In genomic region chrX:118550792-118551191, GRCh38 we compare ENCODE assay signal across 15 cellular contexts. TPM values are rescaled to one million over a fixed set of nuclear protein-coding genes. Genes with fewer than 3 reads are reported as not detected.
DNase-seq lines count a peak whose midpoint lies in the region; ATAC-seq lines count a peak whose summit lies in the region.
"Had no signal": no experiment of that assay in that cellular context is flagged by ENCODE, and none has a peak within 500 bp of the region (broad histone marks: within the 10 kb centered on the region; RNA-seq: fewer than 3 reads in every experiment).

No MANE protein-coding gene starts in this region.

- H3K9me3 Mint-ChIP-seq in stimulated activated naive CD8-positive, alpha-beta T cell treated with anti-CD3 and anti-CD28 coated beads, Interleukin-15, Interleukin-2, amounts not matched to agents 100 ng/mL and 50 ng/mL, for 24 hours: no peaks in the 10 kb centered on the region
- H3K9me3 Mint-ChIP-seq in activated T-helper 1 cell treated with anti-CD3 and anti-CD28 coated beads, Interleukin-12 subunit alpha, Interleukin-12 subunit beta, Interleukin-2, Interleukin-4 antibody, amounts not matched to agents 30 ng/mL and 10 ng/mL and 1 ng/mL, durations not matched to agents 14 hours and 24 hours and 36 hours: no peaks in the 10 kb centered on the region
- H3K9me3 Mint-ChIP-seq in activated CD8-positive, alpha-beta memory T cell treated with anti-CD3 and anti-CD28 coated beads, Interleukin-2, amount 10 ng/mL, durations not matched to agents 7 days and 5 days (ENCODE audit: low read depth): no peaks in the 10 kb centered on the region
- H3K9me3 Mint-ChIP-seq: IgD-negative memory B cell had no signal

- peak overlapping the region; percentile 32 for H3K27ac Mint-ChIP-seq in stimulated activated naive CD8-positive, alpha-beta T cell treated with anti-CD3 and anti-CD28 coated beads, Interleukin-15, Interleukin-2, amounts not matched to agents 100 ng/mL and 50 ng/mL, for 24 hours
- H3K27ac Mint-ChIP-seq in activated T-helper 1 cell treated with anti-CD3 and anti-CD28 coated beads, Interleukin-12 subunit alpha, Interleukin-12 subunit beta, Interleukin-2, Interleukin-4 antibody, amounts not matched to agents 30 ng/mL and 10 ng/mL and 1 ng/mL, durations not matched to agents 14 hours and 24 hours and 36 hours: peak overlapping the region; percentile 31
- H3K27ac Mint-ChIP-seq in activated CD8-positive, alpha-beta memory T cell treated with anti-CD3 and anti-CD28 coated beads, Interleukin-2, amount 10 ng/mL, durations not matched to agents 7 days and 5 days: no peak overlapping the region
- H3K27ac Mint-ChIP-seq: IgD-negative memory B cell had no signal

- ATAC-seq in stimulated activated naive CD8-positive, alpha-beta T cell treated with anti-CD3 and anti-CD28 coated beads, Interleukin-15, Interleukin-2, amounts not matched to agents 100 U/mL and 50 U/mL, for 24 hours: no peak
- no peak for ATAC-seq in GM18517 (IDR thresholded peaks at IDR 0.05; ENCODE audit: unreplicated experiment)
- no peak for ATAC-seq in activated CD8-positive, alpha-beta memory T cell treated with anti-CD3 and anti-CD28 coated beads, Interleukin-2, amount 10 ng/mL, durations not matched to agents 7 days and 5 days

- H3K36me3 Mint-ChIP-seq in stimulated activated naive CD8-positive, alpha-beta T cell treated with anti-CD3 and anti-CD28 coated beads, Interleukin-15, Interleukin-2, amounts not matched to agents 100 ng/mL and 50 ng/mL, for 24 hours (ENCODE audit: low read depth): peaks cover 29% of the 10 kb centered on the region
- H3K36me3 Mint-ChIP-seq in activated T-helper 1 cell treated with anti-CD3 and anti-CD28 coated beads, Interleukin-12 subunit alpha, Interleukin-12 subunit beta, Interleukin-2, Interleukin-4 antibody, amounts not matched to agents 30 ng/mL and 10 ng/mL and 1 ng/mL, durations not matched to agents 14 hours and 24 hours and 36 hours (ENCODE audit: low read depth): peaks cover 10% of the 10 kb centered on the region
- H3K36me3 Mint-ChIP-seq in activated CD8-positive, alpha-beta memory T cell treated with anti-CD3 and anti-CD28 coated beads, Interleukin-2, amount 10 ng/mL, durations not matched to agents 7 days and 5 days: peaks cover 30% of the 10 kb centered on the region
- H3K36me3 Mint-ChIP-seq: IgD-negative memory B cell had no signal

- H3K4me3 Mint-ChIP-seq in stimulated activated naive CD8-positive, alpha-beta T cell treated with anti-CD3 and anti-CD28 coated beads, Interleukin-15, Interleukin-2, amounts not matched to agents 100 ng/mL and 50 ng/mL, for 24 hours: no peak overlapping the region
- H3K4me3 Mint-ChIP-seq in activated T-helper 1 cell treated with anti-CD3 and anti-CD28 coated beads, Interleukin-12 subunit alpha, Interleukin-12 subunit beta, Interleukin-2, Interleukin-4 antibody, amounts not matched to agents 30 ng/mL and 10 ng/mL and 1 ng/mL, durations not matched to agents 14 hours and 24 hours and 36 hours: no peak overlapping the region
- H3K4me3 Mint-ChIP-seq in activated CD8-positive, alpha-beta memory T cell treated with anti-CD3 and anti-CD28 coated beads, Interleukin-2, amount 10 ng/mL, durations not matched to agents 7 days and 5 days: no peak overlapping the region
- H3K4me3 Mint-ChIP-seq: IgD-negative memory B cell had no signal

- no peaks in the 10 kb centered on the region for H3K27me3 Mint-ChIP-seq in stimulated activated naive CD8-positive, alpha-beta T cell treated with anti-CD3 and anti-CD28 coated beads, Interleukin-15, Interleukin-2, amounts not matched to agents 100 ng/mL and 50 ng/mL, for 24 hours
- H3K27me3 Mint-ChIP-seq in activated T-helper 1 cell treated with anti-CD3 and anti-CD28 coated beads, Interleukin-12 subunit alpha, Interleukin-12 subunit beta, Interleukin-2, Interleukin-4 antibody, amounts not matched to agents 30 ng/mL and 10 ng/mL and 1 ng/mL, durations not matched to agents 14 hours and 24 hours and 36 hours (ENCODE audit: insufficient read depth): no peaks in the 10 kb centered on the region
- no peaks in the 10 kb centered on the region for H3K27me3 Mint-ChIP-seq in activated CD8-positive, alpha-beta memory T cell treated with anti-CD3 and anti-CD28 coated beads, Interleukin-2, amount 10 ng/mL, durations not matched to agents 7 days and 5 days
- H3K27me3 Mint-ChIP-seq: IgD-negative memory B cell had no signal

- H3K4me3 ChIP-seq in MG63: no peak overlapping the region
- H3K4me3 ChIP-seq: colonic mucosa, left ventricle myocardium inferior, PC-9 had no signal

- intact Hi-C loops in activated T-helper 1 cell treated with anti-CD3 and anti-CD28 coated beads, Interleukin-12 subunit alpha, Interleukin-12 subunit beta, Interleukin-2, Interleukin-4 antibody, amounts not matched to agents 30 ng/mL and 10 ng/mL and 1 ng/mL, durations not matched to agents 14 hours and 24 hours and 36 hours (cut with micrococcal nuclease): no loop called here

- no peaks in the 10 kb centered on the region for H3K9me3 ChIP-seq in MG63
- H3K9me3 ChIP-seq: Caco-2, colonic mucosa, left ventricle myocardium inferior had no signal

- CTCF ChIA-PET in activated CD8-positive, alpha-beta memory T cell treated with anti-CD3 and anti-CD28 coated beads, Interleukin-2, amount 10 ng/mL, durations not matched to agents 7 days and 5 days (lab: Charles Lee): no interaction called here

- no peaks in the 10 kb centered on the region for H3K27me3 ChIP-seq in MG63
- H3K27me3 ChIP-seq: colonic mucosa had no signal

- no peaks in the 10 kb centered on the region for H3K36me3 ChIP-seq in MG63
- H3K36me3 ChIP-seq: colonic mucosa, left ventricle myocardium inferior had no signal

- H3K4me1 Mint-ChIP-seq in stimulated activated naive CD8-positive, alpha-beta T cell treated with anti-CD3 and anti-CD28 coated beads, Interleukin-15, Interleukin-2, amounts not matched to agents 100 ng/mL and 50 ng/mL, for 24 hours (ENCODE audit: low read depth): peaks cover 47% of the 10 kb centered on the region
- peaks cover 14% of the 10 kb centered on the region for H3K4me1 Mint-ChIP-seq in activated T-helper 1 cell treated with anti-CD3 and anti-CD28 coated beads, Interleukin-12 subunit alpha, Interleukin-12 subunit beta, Interleukin-2, Interleukin-4 antibody, amounts not matched to agents 30 ng/mL and 10 ng/mL and 1 ng/mL, durations not matched to agents 14 hours and 24 hours and 36 hours (ENCODE audit: low read depth)
- H3K4me1 Mint-ChIP-seq in activated CD8-positive, alpha-beta memory T cell treated with anti-CD3 and anti-CD28 coated beads, Interleukin-2, amount 10 ng/mL, durations not matched to agents 7 days and 5 days: peaks cover 30% of the 10 kb centered on the region

- DNase-seq in stimulated activated naive CD8-positive, alpha-beta T cell treated with anti-CD3 and anti-CD28 coated beads, Interleukin-15, Interleukin-2, amounts not matched to agents 100 U/mL and 50 U/mL, for 24 hours: no peak
- no peak for DNase-seq in activated T-helper 1 cell treated with anti-CD3 and anti-CD28 coated beads, Interleukin-12 subunit alpha, Interleukin-12 subunit beta, Interleukin-2, Interleukin-4 antibody, amounts not matched to agents 30 ng/mL and 10 ng/mL and 1 ng/mL, durations not matched to agents 14 hours and 24 hours and 36 hours (ENCODE audit: low spot score)
- peak; percentile 50 for DNase-seq in kidney tubule cell (ENCODE audit: low spot score)
- DNase-seq in NCI-H1048 (lab: John Stamatoyannopoulos, UW): no peak
- no peak for DNase-seq in MG63
- DNase-seq in activated CD8-positive, alpha-beta memory T cell treated with anti-CD3 and anti-CD28 coated beads, Interleukin-2, amount 10 ng/mL, durations not matched to agents 7 days and 5 days: no peak
- DNase-seq: Caco-2, colonic mucosa, left ventricle myocardium inferior, NCI-H2081 treated with DMSO at 0.1 percent for 48 hours, NCI-H526 treated with DMSO at 0.1 percent for 48 hours had no signal

RNA-seq across cellular contexts. Expression of gene DOCK11, which starts 55.2 kb away (rescaled TPM):
- 28.6 and 30.1 TPM in 2 replicates for total RNA-seq in activated T-helper 1 cell treated with anti-CD3 and anti-CD28 coated beads, Interleukin-12 subunit alpha, Interleukin-12 subunit beta, Interleukin-2, Interleukin-4 antibody, amounts not matched to agents 30 ng/mL and 10 ng/mL and 1 ng/mL, durations not matched to agents 14 hours and 24 hours and 36 hours
- 4.3 and 6.4 TPM in 2 replicates for total RNA-seq in MG63 (2014; rRNA removed; shearing (Covaris generic); ENCODE audit: low replicate concordance)
- total RNA-seq in activated CD8-positive, alpha-beta memory T cell treated with anti-CD3 and anti-CD28 coated beads, Interleukin-2, amount 10 ng/mL, durations not matched to agents 7 days and 5 days: 10 to 100 TPM; 57.1 to 63.1 TPM
